In genomic region chr5:163855754-163856153, GRCh38 we compare ENCODE assay signal across 28 cellular contexts.
"Had no signal": no experiment of that assay in that cellular context is flagged by ENCODE, and none has a peak within 500 bp of the region (broad histone marks: within the 10 kb centered on the region; RNA-seq: fewer than 3 reads in every experiment).

No MANE protein-coding gene starts in this region.

- H3K27me3 Mint-ChIP-seq: dendritic cell treated with granulocyte-macrophage colony-stimulating factor and Interleukin-4, amounts not matched to agents 40 ng/mL and 50 ng/mL, for 4 days; effector memory CD8-positive, alpha-beta T cell had no signal

- H3K4me3 Mint-ChIP-seq: dendritic cell treated with granulocyte-macrophage colony-stimulating factor and Interleukin-4, amounts not matched to agents 40 ng/mL and 50 ng/mL, for 4 days; effector memory CD8-positive, alpha-beta T cell; endodermal cell; mesothelial cell of epicardium; naive B cell had no signal

- H3K9me3 ChIP-seq: colonic mucosa, gastrocnemius medialis had no signal

- H3K4me3 ChIP-seq: colonic mucosa, esophagus squamous epithelium, gastrocnemius medialis, heart right ventricle, left lung, lower lobe of right lung, mucosa of descending colon had no signal

- FAIRE-seq: endometrium, islet of Langerhans, keratinocyte had no signal

- H3K27ac ChIP-seq: colonic mucosa, epithelial cell of prostate, esophagus squamous epithelium, gastrocnemius medialis, heart right ventricle, left lung, lower lobe of right lung had no signal

- H3K27me3 ChIP-seq: colonic mucosa, esophagus squamous epithelium, gastrocnemius medialis, heart right ventricle, left lung had no signal

- H3K27ac Mint-ChIP-seq: dendritic cell treated with granulocyte-macrophage colony-stimulating factor and Interleukin-4, amounts not matched to agents 40 ng/mL and 50 ng/mL, for 4 days; effector memory CD8-positive, alpha-beta T cell; endodermal cell; mesothelial cell of epicardium; naive B cell had no signal

- H3K36me3 ChIP-seq: colonic mucosa, esophagus squamous epithelium, gastrocnemius medialis, heart right ventricle, left lung, lower lobe of right lung had no signal

- H3K4me1 ChIP-seq: colonic mucosa, esophagus squamous epithelium, gastrocnemius medialis, heart right ventricle, left lung, lower lobe of right lung had no signal

- ATAC-seq: effector memory CD8-positive, alpha-beta T cell; esophagus mucosa; gastrocnemius medialis; heart right ventricle; left cardiac atrium; left lung; left ventricle myocardium superior; lower lobe of right lung; mucosa of descending colon had no signal

- DNase-seq: colonic mucosa; cortex of kidney; effector CD8-positive, alpha-beta T cell; effector memory CD8-positive, alpha-beta T cell; endodermal cell; erythroblast; esophagus squamous epithelium; foreskin fibroblast; foreskin melanocyte; gastrocnemius medialis; glutamatergic neuron; head of caudate nucleus; heart right ventricle; hippocampal formation; left cardiac atrium; left lung; left ventricle myocardium superior; lower lobe of right lung; mesenchymal stem cell; mucosa of descending colon; naive B cell had no signal

- H3K4me1 Mint-ChIP-seq: endodermal cell, mesothelial cell of epicardium had no signal
